ENCODE assay signal across 8 cellular contexts in genomic region chr3:140216249-140216648, GRCh38.
DNase-seq lines count a peak whose midpoint lies in the region; ATAC-seq, FAIRE-seq and TF ChIP-seq lines count a peak whose summit lies in the region.

No MANE protein-coding gene starts in this region.

- H3K36me3 ChIP-seq in cardiac muscle cell = no peaks in the 10 kb centered on the region
- no peaks in the 10 kb centered on the region for H3K36me3 ChIP-seq in brain microvascular endothelial cell (replicated peaks)
- no peaks in the 10 kb centered on the region for H3K36me3 ChIP-seq in testis (ENCODE audit: low read depth, missing control alignments)

- H3K4me3 ChIP-seq in cardiac muscle cell (no peak overlapping the region), right cardiac atrium (ENCODE audit: low read length) (no peak overlapping the region), brain microvascular endothelial cell (ENCODE audit: low read depth, low read length) (no peak overlapping the region), testis (no peak overlapping the region), lower leg skin (ENCODE audit: low read depth, poor library complexity, severe bottlenecking) (no peak overlapping the region)

- in situ Hi-C loops in brain microvascular endothelial cell (cut with HindIII; ENCODE audit: low pct_ligation_motif_present, low sequenced_read_pairs) = no loop called here

- intact Hi-C loops in right cardiac atrium (cut with DNase I) (no loop called here), testis (cut with DNase I; ENCODE audit: low total_unique reads) (no loop called here), lower leg skin (cut with DNase I; ENCODE audit: low total_unique reads) (no loop called here)

- H3K27me3 ChIP-seq in cardiac muscle cell = peaks cover 5% of the 10 kb centered on the region
- H3K27me3 ChIP-seq in right cardiac atrium (ENCODE audit: control insufficient read depth, insufficient read depth) = no peaks in the 10 kb centered on the region
- no peaks in the 10 kb centered on the region for H3K27me3 ChIP-seq in brain microvascular endothelial cell (replicated peaks)
- H3K27me3 ChIP-seq in testis = no peaks in the 10 kb centered on the region

- no peak for ATAC-seq in right cardiac atrium

- TF ChIP-seq CTCF in cardiac muscle cell (IDR thresholded peaks at IDR 0.05; ENCODE audit: low read depth, low read length) = peak; percentile 41
- peak; percentile 70 for TF ChIP-seq CTCF in brain microvascular endothelial cell (IDR thresholded peaks at IDR 0.05; ENCODE audit: low read depth, low read length, missing control alignments)
- TF ChIP-seq CTCF in testis (IDR thresholded peaks at IDR 0.05) = peak in 2 of 3 experiments; percentile 31 to 36
- TF ChIP-seq CTCF in lower leg skin (IDR thresholded peaks at IDR 0.05) = no peak

- no peak overlapping the region for H3K27ac ChIP-seq in cardiac muscle cell
- no peak overlapping the region for H3K27ac ChIP-seq in right cardiac atrium (ENCODE audit: low read length)
- H3K27ac ChIP-seq in brain microvascular endothelial cell = no peak overlapping the region
- H3K27ac ChIP-seq in testis = no peak overlapping the region

- TF ChIP-seq POLR2A in testis (IDR thresholded peaks at IDR 0.05) (no peak), lower leg skin (IDR thresholded peaks at IDR 0.05) (no peak)

- FAIRE-seq in HTR-8/SVneo (lab: Jason Lieb, UNC) = no peak

- 64% methylated on average over 6 of the region's 6 CpGs for WGBS in right cardiac atrium
- 62 to 65% methylated on average over 6 of the region's 6 CpGs for WGBS in testis, 2 donors
- 63 to 70% methylated on average over 6 of the region's 6 CpGs for WGBS in lower leg skin, 2 donors

- H3K4me1 ChIP-seq in cardiac muscle cell (ENCODE audit: low read depth) (peaks cover 8% of the 10 kb centered on the region), right cardiac atrium (ENCODE audit: control insufficient read depth, insufficient read depth, low read length) (no peaks in the 10 kb centered on the region), testis (no peaks in the 10 kb centered on the region)

- H3K9me3 ChIP-seq in cardiac muscle cell (ENCODE audit: low read depth) = no peaks in the 10 kb centered on the region
- no peaks in the 10 kb centered on the region for H3K9me3 ChIP-seq in right cardiac atrium (ENCODE audit: control insufficient read depth, low read length)
- no peaks in the 10 kb centered on the region for H3K9me3 ChIP-seq in testis

- DNase-seq in cardiac muscle cell (ENCODE audit: low read depth in 1 of 2, low spot score in 1 of 2) (no peak), right cardiac atrium (no peak), HT-29 (ENCODE audit: low spot score) (peak; percentile 22), brain microvascular endothelial cell (no peak), testis (no peak), HPDE6-E6E7 (ENCODE audit: extremely low spot score) (no peak), lower leg skin (ENCODE audit: low spot score in 2 of 2) (no peak), HTR-8/SVneo (ENCODE audit: insufficient read length, low spot score) (no peak)

Comparison
In these comparisons a context has a peak if more than half of its experiments do, and no peak if none do; other contexts are left out.
1. CTCF ChIP-seq: peak in cardiac muscle cell (single experiment), brain microvascular endothelial cell (single experiment) and testis (2 of 3); none in lower leg skin (0 of 3).